12 cellular contexts compared by ENCODE assay signal in the genomic region with DNA sequence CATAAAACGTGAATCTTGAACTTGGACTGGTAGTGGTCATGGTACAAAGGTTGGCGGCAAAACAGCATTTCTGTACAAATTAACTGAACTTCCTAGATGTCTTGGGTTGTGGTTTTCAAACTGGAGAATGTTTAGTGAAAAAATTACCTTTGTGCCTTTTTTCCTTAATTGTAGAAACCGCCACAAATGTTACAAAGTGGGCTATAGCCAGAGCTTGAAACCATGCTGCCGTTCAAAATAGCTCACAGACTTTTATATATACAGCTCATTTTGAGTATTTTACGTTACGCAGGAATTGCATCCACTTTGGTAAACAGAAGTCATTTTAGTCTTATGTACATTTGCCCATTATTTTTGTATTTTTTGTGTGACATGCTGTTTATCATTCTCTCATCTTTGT. TPM values are rescaled to one million over a fixed set of nuclear protein-coding genes. Genes with fewer than 3 reads are reported as not detected.
DNase-seq lines count a peak whose midpoint lies in the region; ATAC-seq and TF ChIP-seq lines count a peak whose summit lies in the region.
"Had no signal": no experiment of that assay in that cellular context is flagged by ENCODE, and none has a peak within 500 bp of the region (broad histone marks: within the 10 kb centered on the region; RNA-seq: fewer than 3 reads in every experiment).

No MANE protein-coding gene starts in this region.

- no peak for TF ChIP-seq POLR2A in esophagus squamous epithelium (IDR thresholded peaks at IDR 0.05)
- TF ChIP-seq POLR2A in GM18505 (IDR thresholded peaks at IDR 0.05; ENCODE audit: borderline replicate concordance, extremely low read depth, insufficient read depth, insufficient read length), result no peak

- H3K4ac ChIP-seq in trophoblast cell (ENCODE audit: low read depth, low read length), result no peak overlapping the region

- ATAC-seq in GM23338 (no peak), GM18505 (IDR thresholded peaks at IDR 0.05; ENCODE audit: unreplicated experiment) (no peak)

- H4K91ac ChIP-seq in trophoblast cell (ENCODE audit: low read depth, low read length), result no peak overlapping the region

- WGBS in hepatocyte (ENCODE audit: low lambda C conversion rate, missing lambda C conversion rate), result 36% methylated on average over 6 of the region's 6 CpGs
- no CpG with 5 or more reads among the region's 6 CpGs for WGBS in trophoblast cell (ENCODE audit: extremely low coverage, insufficient coverage, insufficient read length)
- WGBS in esophagus squamous epithelium, 2 donors, result 75 to 86% methylated on average over 6 of the region's 6 CpGs

- no peak overlapping the region for H3K27ac Mint-ChIP-seq in GM23338
- no peak overlapping the region for H3K27ac Mint-ChIP-seq in activated T-helper 1 cell treated with anti-CD3 and anti-CD28 coated beads, Interleukin-12 subunit alpha, Interleukin-12 subunit beta, Interleukin-2, Interleukin-4 antibody, amounts not matched to agents 30 ng/mL and 10 ng/mL and 1 ng/mL, durations not matched to agents 14 hours and 24 hours and 36 hours

- H2AFZ ChIP-seq in GM23338 (no peak overlapping the region), hepatocyte (no peak overlapping the region), trophoblast cell (ENCODE audit: insufficient read depth, low read length, poor library complexity) (no peak overlapping the region)

- H3K79me2 ChIP-seq in GM23338 (replicated peaks; ENCODE audit: insufficient read depth) (peaks cover 5% of the 10 kb centered on the region; the same call in 1 of the 2 replicates), hepatocyte (peaks cover 56% of the 10 kb centered on the region), trophoblast cell (ENCODE audit: control insufficient read depth, insufficient read depth, low read length, poor library complexity) (peaks cover 14% of the 10 kb centered on the region)

- no peak overlapping the region for H3K18ac ChIP-seq in trophoblast cell (ENCODE audit: low read length)

- H3K4me1 ChIP-seq in GM23338 (ENCODE audit: insufficient read depth), result peaks cover 7% of the 10 kb centered on the region
- H3K4me1 ChIP-seq in hepatocyte (ENCODE audit: insufficient read depth), result peaks cover 18% of the 10 kb centered on the region
- H3K4me1 ChIP-seq in trophoblast cell (ENCODE audit: control insufficient read depth in 1 of 2, insufficient read depth in 2 of 2, low read length in 2 of 2), result peaks cover 0 to 2% of the 10 kb centered on the region in 2 experiments
- peaks cover 4 to 60% (median 12%) of the 10 kb centered on the region in 3 donors for H3K4me1 ChIP-seq in esophagus squamous epithelium

- H3K4me3 ChIP-seq in GM23338 (peak overlapping the region; percentile 75; the same call in 1 of the 2 replicates), hepatocyte (peak overlapping the region; percentile 4), trophoblast cell (ENCODE audit: low read depth, low read length) (no peak overlapping the region), esophagus squamous epithelium (peak overlapping the region in 2 of 4 donors; percentile 91 to 95)

- H3K27ac ChIP-seq in GM23338 (ENCODE audit: low read depth) (no peak overlapping the region), hepatocyte (peak overlapping the region; percentile 100), trophoblast cell (ENCODE audit: low read depth, low read length) (no peak overlapping the region), esophagus squamous epithelium (no peak overlapping the region)
- H3K27ac ChIP-seq: HL-60 had no signal

- H3K9me3 Mint-ChIP-seq in GM23338, result no peaks in the 10 kb centered on the region
- no peaks in the 10 kb centered on the region for H3K9me3 Mint-ChIP-seq in activated T-helper 1 cell treated with anti-CD3 and anti-CD28 coated beads, Interleukin-12 subunit alpha, Interleukin-12 subunit beta, Interleukin-2, Interleukin-4 antibody, amounts not matched to agents 30 ng/mL and 10 ng/mL and 1 ng/mL, durations not matched to agents 14 hours and 24 hours and 36 hours

- H3K4me3 Mint-ChIP-seq in GM23338, result peak overlapping the region; percentile 93
- peak overlapping the region; percentile 28 for H3K4me3 Mint-ChIP-seq in activated T-helper 1 cell treated with anti-CD3 and anti-CD28 coated beads, Interleukin-12 subunit alpha, Interleukin-12 subunit beta, Interleukin-2, Interleukin-4 antibody, amounts not matched to agents 30 ng/mL and 10 ng/mL and 1 ng/mL, durations not matched to agents 14 hours and 24 hours and 36 hours

- H3K36me3 Mint-ChIP-seq in GM23338 (ENCODE audit: low read depth), result no peaks in the 10 kb centered on the region
- H3K36me3 Mint-ChIP-seq in activated T-helper 1 cell treated with anti-CD3 and anti-CD28 coated beads, Interleukin-12 subunit alpha, Interleukin-12 subunit beta, Interleukin-2, Interleukin-4 antibody, amounts not matched to agents 30 ng/mL and 10 ng/mL and 1 ng/mL, durations not matched to agents 14 hours and 24 hours and 36 hours (ENCODE audit: low read depth), result no peaks in the 10 kb centered on the region

- H2AK5ac ChIP-seq in trophoblast cell (ENCODE audit: low read length), result no peak overlapping the region

- no peak overlapping the region for H4K8ac ChIP-seq in trophoblast cell (ENCODE audit: low read depth, low read length)

- intact Hi-C loops in activated T-helper 1 cell treated with anti-CD3 and anti-CD28 coated beads, Interleukin-12 subunit alpha, Interleukin-12 subunit beta, Interleukin-2, Interleukin-4 antibody, amounts not matched to agents 30 ng/mL and 10 ng/mL and 1 ng/mL, durations not matched to agents 14 hours and 24 hours and 36 hours (cut with micrococcal nuclease), result no loop called here
- intact Hi-C loops in esophagus squamous epithelium (cut with DNase I), result no loop called here

- H3K9ac ChIP-seq in trophoblast cell (ENCODE audit: low read length), result no peak overlapping the region

- H3K36me3 ChIP-seq in GM23338 (ENCODE audit: insufficient read depth) (no peaks in the 10 kb centered on the region), hepatocyte (replicated peaks; ENCODE audit: insufficient read depth, low read depth) (no peaks in the 10 kb centered on the region), trophoblast cell (ENCODE audit: control insufficient read depth in 1 of 2, insufficient read depth in 2 of 2, low read length in 2 of 2) (no peaks in the 10 kb centered on the region), esophagus squamous epithelium (no peaks in the 10 kb centered on the region)
- H3K36me3 ChIP-seq: MG63 had no signal

- H2BK12ac ChIP-seq in trophoblast cell (ENCODE audit: low read length), result no peak overlapping the region

- TF ChIP-seq CTCF in GM23338 (conservative IDR thresholded peaks at IDR 0.05; ENCODE audit: low read depth in 2 of 2) (no peak), hepatocyte (IDR thresholded peaks at IDR 0.05; ENCODE audit: poor library complexity) (no peak), esophagus squamous epithelium (IDR thresholded peaks at IDR 0.05) (no peak)

- no peak overlapping the region for H2BK120ac ChIP-seq in trophoblast cell (ENCODE audit: insufficient read depth, low read length, poor library complexity)

- H3K9me3 ChIP-seq in hepatocyte (ENCODE audit: low read depth) (no peaks in the 10 kb centered on the region), trophoblast cell (ENCODE audit: insufficient read depth, low read depth, low read length) (no peaks in the 10 kb centered on the region), esophagus squamous epithelium (no peaks in the 10 kb centered on the region)
- H3K9me3 ChIP-seq: MG63 had no signal

- H3K79me1 ChIP-seq in trophoblast cell (ENCODE audit: low read length), result peaks cover 12% of the 10 kb centered on the region

- H4K20me1 ChIP-seq in GM23338 (replicated peaks; ENCODE audit: insufficient read depth), result peaks cover 3% of the 10 kb centered on the region; the same call in 1 of the 2 replicates
- no peaks in the 10 kb centered on the region for H4K20me1 ChIP-seq in hepatocyte (ENCODE audit: insufficient read depth, poor library complexity, severe bottlenecking)

- no peak overlapping the region for H3K4me2 ChIP-seq in GM23338
- peak overlapping the region; percentile 71 for H3K4me2 ChIP-seq in hepatocyte
- peak overlapping the region; percentile 1 for H3K4me2 ChIP-seq in trophoblast cell (ENCODE audit: low read length)

- H3K23ac ChIP-seq in trophoblast cell (ENCODE audit: low read length), result no peak overlapping the region

- H3K9me2 ChIP-seq in GM23338 (ENCODE audit: insufficient read depth) (no peaks in the 10 kb centered on the region), hepatocyte (replicated peaks; ENCODE audit: insufficient read depth) (no peaks in the 10 kb centered on the region)

- H2BK5ac ChIP-seq in trophoblast cell (ENCODE audit: low read depth, low read length, poor library complexity), result no peak overlapping the region

- no peak overlapping the region for H4K12ac ChIP-seq in trophoblast cell (ENCODE audit: low read depth, low read length)

- H3K27me3 Mint-ChIP-seq in GM23338 (ENCODE audit: insufficient read depth, low read depth, poor library complexity), result peaks cover 21% of the 10 kb centered on the region
- peaks cover 47% of the 10 kb centered on the region for H3K27me3 Mint-ChIP-seq in activated T-helper 1 cell treated with anti-CD3 and anti-CD28 coated beads, Interleukin-12 subunit alpha, Interleukin-12 subunit beta, Interleukin-2, Interleukin-4 antibody, amounts not matched to agents 30 ng/mL and 10 ng/mL and 1 ng/mL, durations not matched to agents 14 hours and 24 hours and 36 hours (ENCODE audit: insufficient read depth)

- H3F3A ChIP-seq in GM23338 (replicated peaks; ENCODE audit: low read depth), result no peaks in the 10 kb centered on the region

- H3K4me1 Mint-ChIP-seq in GM23338, result peaks cover 10% of the 10 kb centered on the region
- no peaks in the 10 kb centered on the region for H3K4me1 Mint-ChIP-seq in activated T-helper 1 cell treated with anti-CD3 and anti-CD28 coated beads, Interleukin-12 subunit alpha, Interleukin-12 subunit beta, Interleukin-2, Interleukin-4 antibody, amounts not matched to agents 30 ng/mL and 10 ng/mL and 1 ng/mL, durations not matched to agents 14 hours and 24 hours and 36 hours (ENCODE audit: low read depth)

- DNase-seq in GM23338 (ENCODE audit: low spot score) (no peak), hepatocyte (ENCODE audit: low spot score) (no peak), trophoblast cell (no peak), esophagus squamous epithelium (lab: John Stamatoyannopoulos, UW) (no peak), nucleus accumbens (lab: John Stamatoyannopoulos, UW) (no peak), T-helper 9 cell (no peak)
- no peak for DNase-seq in activated T-helper 1 cell treated with anti-CD3 and anti-CD28 coated beads, Interleukin-12 subunit alpha, Interleukin-12 subunit beta, Interleukin-2, Interleukin-4 antibody, amounts not matched to agents 30 ng/mL and 10 ng/mL and 1 ng/mL, durations not matched to agents 14 hours and 24 hours and 36 hours (ENCODE audit: low spot score)
- DNase-seq: COR-L47, MG63, midbrain had no signal

- H3K27me3 ChIP-seq in GM23338 (ENCODE audit: insufficient read depth) (peaks cover 20% of the 10 kb centered on the region), hepatocyte (no peaks in the 10 kb centered on the region), trophoblast cell (ENCODE audit: insufficient read depth, low read length) (no peaks in the 10 kb centered on the region), esophagus squamous epithelium (peaks cover 0 to 5% (median 0%) of the 10 kb centered on the region in 4 donors)
- H3K27me3 ChIP-seq: MG63 had no signal

- H3K14ac ChIP-seq in trophoblast cell (ENCODE audit: low read length), result no peak overlapping the region

RNA-seq across cellular contexts. Expression of a gene that starts 1.9 kb away (rescaled TPM):
- total RNA-seq in GM23338 (2014; rRNA removed; shearing (Covaris generic)), result 21.8 and 21.9 TPM in 2 replicates
- polyA plus RNA-seq in GM23338 (2016; fragmentation: Nextera tagmentation; extraction: Ambion mirVana), result 19.2 and 33.0 TPM in 2 replicates
- total RNA-seq in activated T-helper 1 cell treated with anti-CD3 and anti-CD28 coated beads, Interleukin-12 subunit alpha, Interleukin-12 subunit beta, Interleukin-2, Interleukin-4 antibody, amounts not matched to agents 30 ng/mL and 10 ng/mL and 1 ng/mL, durations not matched to agents 14 hours and 24 hours and 36 hours, result 0.37 and 0.83 TPM in 2 replicates
- 68.4 and 71.1 TPM in 2 replicates for total RNA-seq in hepatocyte
- polyA plus RNA-seq in hepatocyte, result 39.8 and 56.3 TPM in 2 replicates
- 73.1 and 74.5 TPM in 2 replicates for polyA plus RNA-seq in trophoblast cell (2013)
- 10 to 100 TPM; 22.1 to 37.0 (median 31.5) TPM for total RNA-seq in esophagus squamous epithelium

Comparison
In these comparisons a context has a peak if more than half of its experiments do, and no peak if none do; other contexts are left out.
1. RNA of a gene that starts 1.9 kb away (total RNA-seq): 68.4 to 71.1 TPM in hepatocyte, 22.1 to 37.0 TPM in esophagus squamous epithelium and 21.8 to 21.9 TPM in GM23338; 0.37 to 0.83 TPM in activated T-helper 1 cell treated with anti-CD3 and anti-CD28 coated beads, Interleukin-12 subunit alpha, Interleukin-12 subunit beta, Interleukin-2, Interleukin-4 antibody, amounts not matched to agents 30 ng/mL and 10 ng/mL and 1 ng/mL, durations not matched to agents 14 hours and 24 hours and 36 hours; every median in the first group is over 10 times any median in the second.